8 cellular contexts compared by ENCODE assay signal in the genomic region with DNA sequence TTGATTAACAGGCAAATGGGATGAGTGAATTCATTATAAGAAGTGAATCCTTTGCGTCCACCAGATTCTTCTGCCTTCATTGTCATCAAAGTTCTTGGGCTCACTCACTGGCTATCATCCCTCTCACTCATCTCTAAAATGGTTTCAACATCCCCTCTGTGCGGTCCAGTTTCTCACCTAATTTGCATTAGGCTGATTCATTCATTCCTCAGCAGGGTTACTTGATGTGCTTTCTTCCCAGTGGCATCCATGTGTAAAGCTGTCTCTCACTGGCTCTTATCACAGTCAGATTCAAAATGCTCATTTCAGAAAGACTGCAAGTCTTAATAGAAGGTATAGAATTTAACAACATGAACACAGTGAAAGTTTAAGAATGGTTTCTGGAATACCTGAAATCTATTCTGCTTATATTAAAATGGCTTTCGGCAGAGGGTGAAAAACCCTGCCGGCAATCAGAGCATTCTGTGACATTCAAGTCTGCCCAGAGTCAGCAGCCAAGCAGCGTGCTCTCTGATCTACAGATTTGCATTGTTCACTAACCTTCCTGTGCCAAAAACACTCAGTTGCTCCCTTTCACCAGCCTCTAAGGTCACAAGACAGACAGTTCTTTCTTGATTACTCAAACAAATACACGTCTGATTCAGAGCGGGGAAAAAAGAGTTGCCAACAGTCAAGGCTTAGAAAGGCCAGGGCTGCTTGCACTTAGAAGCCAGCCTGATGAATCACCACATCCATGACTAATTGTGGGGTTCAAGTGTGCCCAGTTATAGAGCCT.
A peak's percentile ranks its signal among the peaks of the same experiment; 100 is the strongest.
DNase-seq lines count a peak whose midpoint lies in the region; ATAC-seq and TF ChIP-seq lines count a peak whose summit lies in the region.

No MANE protein-coding gene starts in this region.

- peaks cover 9 to 24% of the 10 kb centered on the region in 2 donors for H3K4me1 ChIP-seq in thoracic aorta (ENCODE audit: control insufficient read depth in 1 of 2, low read depth in 2 of 2)

- no peak for TF ChIP-seq CTCF in thoracic aorta (IDR thresholded peaks at IDR 0.05)

- DNase-seq in LHCN-M2 (ENCODE audit: low read depth) (peak; percentile 100), middle frontal gyrus (ENCODE audit: extremely low spot score, low spot score) (peak; percentile 46), thoracic aorta (ENCODE audit: low spot score) (peak; percentile 46), activated gamma-delta T cell (lab: John Stamatoyannopoulos, UW) (no peak)
- DNase-seq in activated effector memory CD4-positive, alpha-beta T cell treated with anti-CD3 and anti-CD28 coated beads, Interleukin-2, amount 50 U/mL, for 16 hours: no peak

- H3K27ac ChIP-seq in cingulate gyrus (ENCODE audit: low read depth, low read length) (peak overlapping the region; percentile 55), thoracic aorta (peak overlapping the region; percentile 59 to 68)

- peak; percentile 91 for ATAC-seq in GM18498 (IDR thresholded peaks at IDR 0.05; ENCODE audit: unreplicated experiment)
- ATAC-seq in GM21825 (IDR thresholded peaks at IDR 0.05; ENCODE audit: unreplicated experiment): peak; percentile 92
- peak; percentile 98 for ATAC-seq in thoracic aorta (ENCODE audit: insufficient number of reproducible peaks, low FRiP score, low read depth)

- no peaks in the 10 kb centered on the region for H3K9me3 ChIP-seq in thoracic aorta

- H3K27me3 ChIP-seq in thoracic aorta (replicated peaks; ENCODE audit: insufficient read depth): no peaks in the 10 kb centered on the region

- no peaks in the 10 kb centered on the region for H3K36me3 ChIP-seq in thoracic aorta

- H3K4me3 ChIP-seq in thoracic aorta: peak overlapping the region; percentile 40

Comparison
In these comparisons a context has a peak if more than half of its experiments do, and no peak if none do; other contexts are left out.
1. DNase-seq: peak in LHCN-M2 (single experiment), middle frontal gyrus (single experiment) and thoracic aorta (single experiment); none in activated effector memory CD4-positive, alpha-beta T cell treated with anti-CD3 and anti-CD28 coated beads, Interleukin-2, amount 50 U/mL, for 16 hours (single experiment) and activated gamma-delta T cell (single experiment).
2. Peak in every context shown above with its lines, with median percentiles within 50 percentile points of each other: ATAC-seq.